2 cellular contexts compared by ENCODE assay signal in genomic region chr16:2063861-2064260, GRCh38.
TF ChIP-seq lines count a peak whose summit lies in the region.

No MANE protein-coding gene starts in this region.

TF ChIP-seq in WTC11, 78 proteins besides CTCF, POLR2A, EP300 and RAD21:
- no peak for TF ChIP-seq SP1 (CRISPR knock-in tag; conservative IDR thresholded peaks at IDR 0.05)
- TF ChIP-seq GABPB1 (CRISPR knock-in tag; IDR thresholded peaks at IDR 0.05), result no peak
- no peak for TF ChIP-seq FOXK1 (CRISPR knock-in tag; IDR thresholded peaks at IDR 0.05)
- no peak for TF ChIP-seq ZNF138 (CRISPR knock-in tag; conservative IDR thresholded peaks at IDR 0.05)

TF ChIP-seq in HepG2, 621 proteins besides CTCF, POLR2A, EP300 and RAD21:
- TF ChIP-seq CBX1 (IDR thresholded peaks at IDR 0.05; ENCODE audit: low read depth) (no peak), AGO2 (optimal IDR thresholded peaks at IDR 0.05; ENCODE audit: low read depth, low read length) (peak; percentile 23), MYC (CRISPR knock-in tag; IDR thresholded peaks at IDR 0.05; ENCODE audit: borderline replicate concordance) (no peak), BHLHE40 (IDR thresholded peaks at IDR 0.05; ENCODE audit: low read length) (no peak), TCF7 (IDR thresholded peaks at IDR 0.05; ENCODE audit: low read depth) (no peak), RELA (CRISPR knock-in tag; IDR thresholded peaks at IDR 0.05) (no peak), MZF1 (CRISPR knock-in tag; IDR thresholded peaks at IDR 0.05; ENCODE audit: borderline replicate concordance) (no peak), PREB (CRISPR knock-in tag; IDR thresholded peaks at IDR 0.05) (no peak), HNRNPLL (IDR thresholded peaks at IDR 0.05; ENCODE audit: low read depth, low read length, poor library complexity, severe bottlenecking) (peak; percentile 35), RORA (CRISPR knock-in tag; IDR thresholded peaks at IDR 0.05) (no peak), ZNF382 (CRISPR knock-in tag; IDR thresholded peaks at IDR 0.05; ENCODE audit: borderline replicate concordance) (no peak), ZNF773 (CRISPR knock-in tag; IDR thresholded peaks at IDR 0.05; ENCODE audit: borderline replicate concordance) (no peak), ZNF33A (CRISPR knock-in tag; IDR thresholded peaks at IDR 0.05; ENCODE audit: borderline replicate concordance) (no peak), E2F2 (CRISPR knock-in tag; IDR thresholded peaks at IDR 0.05; ENCODE audit: borderline replicate concordance) (no peak)
